In genomic region chr5:151523335-151523734, GRCh38 we compare ENCODE assay signal across 8 cellular contexts.
A peak's percentile ranks its signal among the peaks of the same experiment; 100 is the strongest.
DNase-seq lines count a peak whose midpoint lies in the region; ATAC-seq lines count a peak whose summit lies in the region.
"Had no signal": no experiment of that assay in that cellular context is flagged by ENCODE, and none has a peak within 500 bp of the region (broad histone marks: within the 10 kb centered on the region; RNA-seq: fewer than 3 reads in every experiment).

No MANE protein-coding gene starts in this region.

- peaks cover 5% of the 10 kb centered on the region for H3K4me1 Mint-ChIP-seq in activated naive CD8-positive, alpha-beta T cell treated with anti-CD3 and anti-CD28 coated beads for 36 hours
- peaks cover 6% of the 10 kb centered on the region for H3K4me1 Mint-ChIP-seq in stimulated activated naive CD8-positive, alpha-beta T cell treated with anti-CD3 and anti-CD28 coated beads, Interleukin-15, amount 100 ng/mL, for 72 hours
- H3K4me1 Mint-ChIP-seq: central memory CD8-positive, alpha-beta T cell had no signal

- ATAC-seq in GM19372 (IDR thresholded peaks at IDR 0.05; ENCODE audit: low read depth, unreplicated experiment) (peak; percentile 93), HG03196 (IDR thresholded peaks at IDR 0.05; ENCODE audit: unreplicated experiment) (peak; percentile 92)
- peak; percentile 91 for ATAC-seq in stimulated activated naive CD8-positive, alpha-beta T cell treated with anti-CD3 and anti-CD28 coated beads, Interleukin-15, amount 100 ng/mL, for 72 hours

- no peaks in the 10 kb centered on the region for H3K27me3 Mint-ChIP-seq in activated naive CD8-positive, alpha-beta T cell treated with anti-CD3 and anti-CD28 coated beads for 36 hours
- no peaks in the 10 kb centered on the region for H3K27me3 Mint-ChIP-seq in stimulated activated naive CD8-positive, alpha-beta T cell treated with anti-CD3 and anti-CD28 coated beads, Interleukin-15, amount 100 ng/mL, for 72 hours
- H3K27me3 Mint-ChIP-seq: central memory CD8-positive, alpha-beta T cell had no signal

- H3K36me3 Mint-ChIP-seq in activated naive CD8-positive, alpha-beta T cell treated with anti-CD3 and anti-CD28 coated beads for 36 hours: no peaks in the 10 kb centered on the region

- H3K9me3 Mint-ChIP-seq in activated naive CD8-positive, alpha-beta T cell treated with anti-CD3 and anti-CD28 coated beads for 36 hours: no peaks in the 10 kb centered on the region
- no peaks in the 10 kb centered on the region for H3K9me3 Mint-ChIP-seq in stimulated activated naive CD8-positive, alpha-beta T cell treated with anti-CD3 and anti-CD28 coated beads, Interleukin-15, amount 100 ng/mL, for 72 hours
- H3K9me3 Mint-ChIP-seq: central memory CD8-positive, alpha-beta T cell had no signal

- DNase-seq in EL (peak; percentile 61), NOMO-1 treated with DMSO at 0.1 percent for 48 hours (lab: John Stamatoyannopoulos, UW; ENCODE audit: unreplicated experiment) (peak; percentile 75), iris pigment epithelial cell (ENCODE audit: low read depth) (peak; percentile 67)
- peak; percentile 41 for DNase-seq in activated naive CD8-positive, alpha-beta T cell treated with anti-CD3 and anti-CD28 coated beads for 36 hours
- peak; percentile 45 to 65 for DNase-seq in stimulated activated naive CD8-positive, alpha-beta T cell treated with anti-CD3 and anti-CD28 coated beads, Interleukin-15, amount 100 ng/mL, for 72 hours

- no peak overlapping the region for H3K27ac Mint-ChIP-seq in activated naive CD8-positive, alpha-beta T cell treated with anti-CD3 and anti-CD28 coated beads for 36 hours
- no peak overlapping the region for H3K27ac Mint-ChIP-seq in stimulated activated naive CD8-positive, alpha-beta T cell treated with anti-CD3 and anti-CD28 coated beads, Interleukin-15, amount 100 ng/mL, for 72 hours

- no peak overlapping the region for H3K4me3 Mint-ChIP-seq in activated naive CD8-positive, alpha-beta T cell treated with anti-CD3 and anti-CD28 coated beads for 36 hours
- no peak overlapping the region for H3K4me3 Mint-ChIP-seq in stimulated activated naive CD8-positive, alpha-beta T cell treated with anti-CD3 and anti-CD28 coated beads, Interleukin-15, amount 100 ng/mL, for 72 hours
- H3K4me3 Mint-ChIP-seq: central memory CD8-positive, alpha-beta T cell had no signal

Comparison
In these comparisons a context has a peak if more than half of its experiments do, and no peak if none do; other contexts are left out.
1. Peak in every context shown above with its lines: DNase-seq and ATAC-seq.